ENCODE assay signal across 25 cellular contexts in genomic region chr5:127645300-127645726, GRCh38. TPM values are rescaled to one million over a fixed set of nuclear protein-coding genes. Genes with fewer than 3 reads are reported as not detected.
DNase-seq lines count a peak whose midpoint lies in the region; ATAC-seq, FAIRE-seq and TF ChIP-seq lines count a peak whose summit lies in the region.
"Had no signal": no experiment of that assay in that cellular context is flagged by ENCODE, and none has a peak within 500 bp of the region (broad histone marks: within the 10 kb centered on the region; RNA-seq: fewer than 3 reads in every experiment).

No MANE protein-coding gene starts in this region.

- H3K27me3 ChIP-seq in small intestine (ENCODE audit: control insufficient read depth in 2 of 2, insufficient read depth in 2 of 2, low read length in 2 of 2), result no peaks in the 10 kb centered on the region

- H3K4me3 ChIP-seq in HEK293 (ENCODE audit: low read depth, low read length) (no peak overlapping the region), small intestine (ENCODE audit: low read depth in 1 of 2, low read length in 2 of 2) (no peak overlapping the region), foreskin fibroblast (ENCODE audit: low read depth in 1 of 2, low read length in 2 of 2) (no peak overlapping the region)
- H3K4me3 ChIP-seq: GM12878, HAP-1 had no signal

- H3K27ac ChIP-seq in HEK293 (ENCODE audit: extremely low read depth, low read depth, low read length), result no peak overlapping the region
- no peak overlapping the region for H3K27ac ChIP-seq in small intestine (ENCODE audit: low read depth in 1 of 2, low read length in 1 of 2)
- H3K27ac ChIP-seq: KMS-11 had no signal

- no peaks in the 10 kb centered on the region for H3K36me3 ChIP-seq in HEK293 (ENCODE audit: control insufficient read depth in 2 of 2, insufficient read depth in 1 of 2, low read length in 2 of 2)
- H3K36me3 ChIP-seq in small intestine (ENCODE audit: control insufficient read depth in 2 of 2, insufficient read depth in 2 of 2, low read length in 2 of 2), result no peaks in the 10 kb centered on the region
- H3K36me3 ChIP-seq: BE2C, HAP-1 had no signal

- peaks cover 27% of the 10 kb centered on the region for H3K4me1 ChIP-seq in HEK293 (ENCODE audit: control insufficient read depth, insufficient read depth, low read length)
- no peaks in the 10 kb centered on the region for H3K4me1 ChIP-seq in small intestine (ENCODE audit: control insufficient read depth in 2 of 2, insufficient read depth in 1 of 2, low read depth in 1 of 2, low read length in 1 of 2)
- H3K4me1 ChIP-seq: BE2C had no signal

- no peak for FAIRE-seq in small intestine (lab: Jason Lieb, UNC)
- FAIRE-seq: GM12878 had no signal

- H3K9me3 ChIP-seq in HEK293 (ENCODE audit: control insufficient read depth, insufficient read depth, low read depth, low read length) (no peaks in the 10 kb centered on the region), small intestine (ENCODE audit: control insufficient read depth, low read depth) (no peaks in the 10 kb centered on the region)
- H3K9me3 ChIP-seq: BE2C, HAP-1 had no signal

- peak; percentile 53 for DNase-seq in NCI-H146 (lab: John Stamatoyannopoulos, UW)
- DNase-seq in SW480 (ENCODE audit: low spot score), result peak; percentile 25
- DNase-seq in small intestine, result peak; percentile 36
- no peak for DNase-seq in foreskin fibroblast
- DNase-seq in amygdala (lab: John Stamatoyannopoulos, UW), result no peak
- DNase-seq: ACHN; BE2C; Calu3; CD8-positive, alpha-beta memory T cell; GDM1; GOT3; IMR-90; NCI-H1048; NCI-H187 treated with DMSO at 0.1 percent for 48 hours; NCI-H2107; NK-92 treated with Interleukin-12 subunit alpha and Interleukin-12 subunit beta, amount 100 ng/mL, for 24 hours; PC-3; T-helper 2 cell had no signal

- no peak for TF ChIP-seq CTCF in HEK293 (tag by site-specific recombination; IDR thresholded peaks at IDR 0.05)
- TF ChIP-seq CTCF in foreskin fibroblast (IDR thresholded peaks at IDR 0.05; ENCODE audit: low read depth, low read length), result no peak

- ATAC-seq in GM18519 (IDR thresholded peaks at IDR 0.05; ENCODE audit: low FRiP score, unreplicated experiment), result no peak
- ATAC-seq: GM12878, PC-3, SK-N-SH treated with all-trans-retinoic acid at 6 μM for 48 hours had no signal

- WGBS in small intestine, 3 donors, result 52 to 72% (median 64%) methylated on average over 2 of the region's 2 CpGs

- CTCF ChIA-PET in HEK293 (lab: Yijun Ruan, JAX), result no interaction called here

- POLR2A ChIA-PET in HEK293 (lab: Yijun Ruan, JAX), result no interaction called here

TF ChIP-seq in HEK293, 187 proteins besides CTCF, POLR2A, EP300 and RAD21:
- peak; percentile 35; the same call in 1 of the 2 replicates for TF ChIP-seq OSR2 (tag by site-specific recombination; IDR thresholded peaks at IDR 0.05)
- peak; percentile 70 for TF ChIP-seq FEZF1 (tag by site-specific recombination; IDR thresholded peaks at IDR 0.05)
- TF ChIP-seq ZBTB11 (tag by site-specific recombination; conservative IDR thresholded peaks at IDR 0.05; ENCODE audit: low read depth), result 0 out of 2 replicates have a peak, but pooled peaks have one; percentile 13
- TF ChIP-seq ZNF248 (tag by site-specific recombination; IDR thresholded peaks at IDR 0.05), result no peak
- TF ChIP-seq ZNF843 (tag by site-specific recombination; IDR thresholded peaks at IDR 0.05), result peak; percentile 66; the same call in 1 of the 2 replicates
- TF ChIP-seq TRIM28 (IDR thresholded peaks at IDR 0.05; ENCODE audit: borderline replicate concordance, low read length), result peak; percentile 36; the same call in 1 of the 2 replicates
- peak; percentile 64 for TF ChIP-seq PRDM6 (tag by site-specific recombination; IDR thresholded peaks at IDR 0.05)
- no peak for TF ChIP-seq ZBTB10 (tag by site-specific recombination; IDR thresholded peaks at IDR 0.05)
- peak; percentile 56 for TF ChIP-seq ZNF18 (tag by site-specific recombination; IDR thresholded peaks at IDR 0.05)
- peak; percentile 86 for TF ChIP-seq TCF7L2 (IDR thresholded peaks at IDR 0.05; ENCODE audit: borderline replicate concordance, low read depth, low read length)
- no peak for TF ChIP-seq PATZ1 (tag by site-specific recombination; IDR thresholded peaks at IDR 0.05)

RNA-seq across cellular contexts. Expression of gene CTXN3, which starts 3.6 kb away (rescaled TPM):
- polyA plus RNA-seq in small intestine, result not detected
- polyA plus RNA-seq: CD14-positive monocyte; CD8-positive, alpha-beta memory T cell; GM12878; IMR-90 had no signal

RNA-seq across cellular contexts. Expression of gene CCDC192, which starts 57.9 kb away (rescaled TPM):
- under 1 TPM in 1 of 3 donors, not detected in 2; 0.07 TPM for polyA plus RNA-seq in small intestine
- polyA plus RNA-seq: CD14-positive monocyte; CD8-positive, alpha-beta memory T cell; IMR-90 had no signal

Comparison
In these comparisons a context has a peak if more than half of its experiments do, and no peak if none do; other contexts are left out.
1. DNase-seq: peak in NCI-H146 (single experiment), SW480 (single experiment) and small intestine (single experiment); none in foreskin fibroblast (0 of 2) and amygdala (0 of 56).